8 cellular contexts compared by ENCODE assay signal in genomic region chr13:89695343-89696257, GRCh38.
DNase-seq lines count a peak whose midpoint lies in the region; ATAC-seq and TF ChIP-seq lines count a peak whose summit lies in the region.

No MANE protein-coding gene starts in this region.

- DNase-seq in ELR (ENCODE audit: low read depth) (peak; percentile 57), HuH-7.5 (ENCODE audit: low spot score) (peak; percentile 6), RKO (ENCODE audit: low spot score) (peak; percentile 4), fibroblast of the aortic adventitia (ENCODE audit: low read depth) (peak; percentile 11), psoas muscle (no peak), uterus (no peak)

- peak; percentile 43 for TF ChIP-seq CTCF in fibroblast of the aortic adventitia (IDR thresholded peaks at IDR 0.05; ENCODE audit: insufficient read depth, low read length)
- peak; percentile 26 for TF ChIP-seq CTCF in psoas muscle (IDR thresholded peaks at IDR 0.05)
- peak in 2 of 4 experiments; percentile 23 to 28 for TF ChIP-seq CTCF in uterus (IDR thresholded peaks at IDR 0.05)

- intact Hi-C loops in psoas muscle (cut with DNase I) (no loop called here), uterus (cut with DNase I; ENCODE audit: low total_unique reads) (no loop called here)

- 14 to 18% (median 16%) methylated on average over 4 of the region's 4 CpGs for WGBS in psoas muscle, 3 donors

- ATAC-seq in psoas muscle (no peak), HG03460 (IDR thresholded peaks at IDR 0.05; ENCODE audit: unreplicated experiment) (no peak), HG03565 (IDR thresholded peaks at IDR 0.05; ENCODE audit: unreplicated experiment) (no peak)

- no peaks in the 10 kb centered on the region for H3K36me3 ChIP-seq in psoas muscle (ENCODE audit: insufficient read depth in 1 of 2, low read depth in 1 of 2)
- H3K36me3 ChIP-seq in uterus = no peaks in the 10 kb centered on the region

- H3K4me3 ChIP-seq in fibroblast of the aortic adventitia (ENCODE audit: low read depth, low read length) = no peak overlapping the region
- H3K4me3 ChIP-seq in psoas muscle = no peak overlapping the region
- H3K4me3 ChIP-seq in uterus = no peak overlapping the region

- H3K4me1 ChIP-seq in psoas muscle (no peaks in the 10 kb centered on the region), uterus (no peaks in the 10 kb centered on the region)

- H3K9me3 ChIP-seq in psoas muscle (no peaks in the 10 kb centered on the region), uterus (no peaks in the 10 kb centered on the region)

- H3K27ac ChIP-seq in psoas muscle (no peak overlapping the region), uterus (no peak overlapping the region)

- no peak for TF ChIP-seq POLR2A in uterus (IDR thresholded peaks at IDR 0.05)

- no peaks in the 10 kb centered on the region for H3K27me3 ChIP-seq in psoas muscle (ENCODE audit: insufficient read depth in 3 of 3, low read length in 2 of 3)
- no peaks in the 10 kb centered on the region for H3K27me3 ChIP-seq in uterus

Comparison
In these comparisons a context has a peak if more than half of its experiments do, and no peak if none do; other contexts are left out.
1. DNase-seq: peak in ELR (single experiment), HuH-7.5 (single experiment), RKO (single experiment) and fibroblast of the aortic adventitia (single experiment); none in psoas muscle (0 of 2) and uterus (0 of 2).